In genomic region chr7:78020874-78021249, GRCh38 we compare ENCODE assay signal across 8 cellular contexts.
DNase-seq lines count a peak whose midpoint lies in the region; ATAC-seq and TF ChIP-seq lines count a peak whose summit lies in the region.

No MANE protein-coding gene starts in this region.

- H3K9me3 ChIP-seq in thyroid gland = no peaks in the 10 kb centered on the region

- H3K27me3 ChIP-seq in thyroid gland = no peaks in the 10 kb centered on the region

- H3K36me3 ChIP-seq in thyroid gland = no peaks in the 10 kb centered on the region

- peak overlapping the region in 2 of 3 donors; percentile 97 to 98 for H3K27ac ChIP-seq in thyroid gland

- H3K4me1 ChIP-seq in thyroid gland = peaks cover 14 to 18% of the 10 kb centered on the region in 2 donors

- TF ChIP-seq CTCF in thyroid gland (IDR thresholded peaks at IDR 0.05) = peak in 1 of 6 experiments; percentile 0

- peak overlapping the region; percentile 78 for H3K4me3 Mint-ChIP-seq in activated naive CD4-positive, alpha-beta T cell treated with anti-CD3 and anti-CD28 coated beads, Interleukin-2, amount 50 U/mL, for 24 hours
- H3K4me3 Mint-ChIP-seq in immature natural killer cell = peak overlapping the region; percentile 77 to 87 (median 84)

- no peak for DNase-seq in activated naive CD4-positive, alpha-beta T cell treated with anti-CD3 and anti-CD28 coated beads, Interleukin-2, amount 50 U/mL, for 72 hours (ENCODE audit: low spot score in 2 of 2)
- DNase-seq in immature natural killer cell = no peak
- no peak for DNase-seq in thyroid gland
- DNase-seq in SIG-M5 (lab: John Stamatoyannopoulos, UW) = no peak
- no peak for DNase-seq in germinal center (ENCODE audit: low spot score)
- no peak for DNase-seq in DMS79 treated with DMSO at 0.1 percent for 48 hours (lab: John Stamatoyannopoulos, UW)

- no peak overlapping the region for H3K4me3 ChIP-seq in thyroid gland (replicated peaks in 1 of 3)

- intact Hi-C loops in thyroid gland (cut with DNase I) = no loop called here

- peaks cover 20% of the 10 kb centered on the region for H3K27me3 Mint-ChIP-seq in activated naive CD4-positive, alpha-beta T cell treated with anti-CD3 and anti-CD28 coated beads, Interleukin-2, amount 50 U/mL, for 24 hours
- H3K27me3 Mint-ChIP-seq in immature natural killer cell (ENCODE audit: low read depth in 3 of 3) = peaks cover 4 to 7% (median 4%) of the 10 kb centered on the region in 3 donors

- peaks cover 11% of the 10 kb centered on the region for H3K4me1 Mint-ChIP-seq in activated naive CD4-positive, alpha-beta T cell treated with anti-CD3 and anti-CD28 coated beads, Interleukin-2, amount 50 U/mL, for 24 hours
- H3K4me1 Mint-ChIP-seq in immature natural killer cell = peaks cover 17 to 22% of the 10 kb centered on the region in 2 donors

- no peak for ATAC-seq in activated naive CD4-positive, alpha-beta T cell treated with anti-CD3 and anti-CD28 coated beads, Interleukin-2, amount 50 U/mL, for 72 hours
- 0 out of 3 replicates have a peak, but pooled peaks have one; percentile 10 for ATAC-seq in SK-N-SH treated with all-trans-retinoic acid at 6 μM for 48 hours

- no peak overlapping the region for H3K27ac Mint-ChIP-seq in activated naive CD4-positive, alpha-beta T cell treated with anti-CD3 and anti-CD28 coated beads, Interleukin-2, amount 50 U/mL, for 24 hours
- H3K27ac Mint-ChIP-seq in activated naive CD4-positive, alpha-beta T cell treated with anti-CD3 and anti-CD28 coated beads, Interleukin-2, amount 50 U/mL, for 72 hours = peak overlapping the region in 1 of 2 donors; percentile 51
- H3K27ac Mint-ChIP-seq in immature natural killer cell = peak overlapping the region in 3 of 6 donors; percentile 80 to 91 (median 86)

- no peaks in the 10 kb centered on the region for H3K36me3 Mint-ChIP-seq in activated naive CD4-positive, alpha-beta T cell treated with anti-CD3 and anti-CD28 coated beads, Interleukin-2, amount 50 U/mL, for 24 hours
- peaks cover 4 to 7% of the 10 kb centered on the region in 2 donors for H3K36me3 Mint-ChIP-seq in activated naive CD4-positive, alpha-beta T cell treated with anti-CD3 and anti-CD28 coated beads, Interleukin-2, amount 50 U/mL, for 72 hours
- H3K36me3 Mint-ChIP-seq in immature natural killer cell = no peaks in the 10 kb centered on the region

- no peak for TF ChIP-seq POLR2A in thyroid gland (IDR thresholded peaks at IDR 0.05)

- H3K9me3 Mint-ChIP-seq in activated naive CD4-positive, alpha-beta T cell treated with anti-CD3 and anti-CD28 coated beads, Interleukin-2, amount 50 U/mL, for 24 hours = no peaks in the 10 kb centered on the region
- no peaks in the 10 kb centered on the region for H3K9me3 Mint-ChIP-seq in activated naive CD4-positive, alpha-beta T cell treated with anti-CD3 and anti-CD28 coated beads, Interleukin-2, amount 50 U/mL, for 72 hours
- no peaks in the 10 kb centered on the region for H3K9me3 Mint-ChIP-seq in immature natural killer cell

TF ChIP-seq in SK-N-SH treated with all-trans-retinoic acid at 6 μM for 48 hours, 23 proteins besides CTCF, POLR2A, EP300 and RAD21:
- TF ChIP-seq ISL1 (CRISPR knock-in tag; IDR thresholded peaks at IDR 0.05) (no peak), RARB (CRISPR knock-in tag; IDR thresholded peaks at IDR 0.05) (no peak), ZFP30 (CRISPR knock-in tag; IDR thresholded peaks at IDR 0.05) (no peak), TCF4 (CRISPR knock-in tag; IDR thresholded peaks at IDR 0.05; ENCODE audit: borderline replicate concordance) (no peak), BACH2 (CRISPR knock-in tag; IDR thresholded peaks at IDR 0.05; ENCODE audit: borderline replicate concordance) (no peak), ARNTL (CRISPR knock-in tag; IDR thresholded peaks at IDR 0.05; ENCODE audit: borderline replicate concordance, low read depth) (no peak), ZNF8 (CRISPR knock-in tag; IDR thresholded peaks at IDR 0.05) (no peak), ZC3H10 (CRISPR knock-in tag; IDR thresholded peaks at IDR 0.05) (no peak), ZNF70 (CRISPR knock-in tag; IDR thresholded peaks at IDR 0.05) (no peak), ZFP3 (CRISPR knock-in tag; IDR thresholded peaks at IDR 0.05) (no peak), OSR1 (CRISPR knock-in tag; IDR thresholded peaks at IDR 0.05) (no peak), TSHZ2 (CRISPR knock-in tag; IDR thresholded peaks at IDR 0.05) (no peak), SNAI2 (CRISPR knock-in tag; IDR thresholded peaks at IDR 0.05) (no peak), GLIS3 (CRISPR knock-in tag; IDR thresholded peaks at IDR 0.05) (no peak), CSDC2 (CRISPR knock-in tag; IDR thresholded peaks at IDR 0.05) (no peak)
- TF ChIP-seq, protein P1, sequence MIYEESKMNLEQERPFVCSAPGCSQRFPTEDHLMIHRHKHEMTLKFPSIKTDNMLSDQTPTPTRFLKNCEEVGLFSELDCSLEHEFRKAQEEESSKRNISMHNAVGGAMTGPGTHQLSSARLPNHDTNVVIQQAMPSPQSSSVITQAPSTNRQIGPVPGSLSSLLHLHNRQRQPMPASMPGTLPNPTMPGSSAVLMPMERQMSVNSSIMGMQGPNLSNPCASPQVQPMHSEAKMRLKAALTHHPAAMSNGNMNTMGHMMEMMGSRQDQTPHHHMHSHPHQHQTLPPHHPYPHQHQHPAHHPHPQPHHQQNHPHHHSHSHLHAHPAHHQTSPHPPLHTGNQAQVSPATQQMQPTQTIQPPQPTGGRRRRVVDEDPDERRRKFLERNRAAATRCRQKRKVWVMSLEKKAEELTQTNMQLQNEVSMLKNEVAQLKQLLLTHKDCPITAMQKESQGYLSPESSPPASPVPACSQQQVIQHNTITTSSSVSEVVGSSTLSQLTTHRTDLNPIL (CRISPR knock-in tag; IDR thresholded peaks at IDR 0.05; ENCODE audit: low read depth) = no peak
- TF ChIP-seq, protein P2, sequence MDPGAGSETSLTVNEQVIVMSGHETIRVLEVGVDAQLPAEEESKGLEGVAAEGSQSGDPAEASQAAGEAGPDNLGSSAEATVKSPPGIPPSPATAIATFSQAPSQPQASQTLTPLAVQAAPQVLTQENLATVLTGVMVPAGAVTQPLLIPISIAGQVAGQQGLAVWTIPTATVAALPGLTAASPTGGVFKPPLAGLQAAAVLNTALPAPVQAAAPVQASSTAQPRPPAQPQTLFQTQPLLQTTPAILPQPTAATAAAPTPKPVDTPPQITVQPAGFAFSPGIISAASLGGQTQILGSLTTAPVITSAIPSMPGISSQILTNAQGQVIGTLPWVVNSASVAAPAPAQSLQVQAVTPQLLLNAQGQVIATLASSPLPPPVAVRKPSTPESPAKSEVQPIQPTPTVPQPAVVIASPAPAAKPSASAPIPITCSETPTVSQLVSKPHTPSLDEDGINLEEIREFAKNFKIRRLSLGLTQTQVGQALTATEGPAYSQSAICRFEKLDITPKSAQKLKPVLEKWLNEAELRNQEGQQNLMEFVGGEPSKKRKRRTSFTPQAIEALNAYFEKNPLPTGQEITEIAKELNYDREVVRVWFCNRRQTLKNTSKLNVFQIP (CRISPR knock-in tag; IDR thresholded peaks at IDR 0.05; ENCODE audit: borderline replicate concordance, low read depth) = no peak
